Comparison of ENCODE assay signal across 20 cellular contexts in genomic region chr10:18401416-18402195, GRCh38.
A peak's percentile ranks its signal among the peaks of the same experiment; 100 is the strongest.
DNase-seq lines count a peak whose midpoint lies in the region; ATAC-seq, FAIRE-seq and TF ChIP-seq lines count a peak whose summit lies in the region.
"Had no signal": no experiment of that assay in that cellular context is flagged by ENCODE, and none has a peak within 500 bp of the region (broad histone marks: within the 10 kb centered on the region; RNA-seq: fewer than 3 reads in every experiment).

No MANE protein-coding gene starts in this region.

- H3K27me3 ChIP-seq in mammary epithelial cell (ENCODE audit: insufficient read depth, low read length), result no peaks in the 10 kb centered on the region
- H3K27me3 ChIP-seq: BE2C, esophagus squamous epithelium, right atrium auricular region had no signal

- H3K4me2 ChIP-seq in mammary epithelial cell (ENCODE audit: insufficient read depth, low read depth, low read length), result no peak overlapping the region

- H4K20me1 ChIP-seq in mammary epithelial cell (ENCODE audit: insufficient read depth, low read length), result no peaks in the 10 kb centered on the region

- POLR2A ChIA-PET in activated naive CD8-positive, alpha-beta T cell treated with anti-CD3 and anti-CD28 coated beads, Interleukin-2, amount 10 ng/mL, durations not matched to agents 7 days and 5 days (lab: Charles Lee), result no interaction called here
- POLR2A ChIA-PET in naive thymus-derived CD8-positive, alpha-beta T cell (lab: Charles Lee), result no interaction called here

- no peaks in the 10 kb centered on the region for H3K36me3 ChIP-seq in mammary epithelial cell (ENCODE audit: insufficient read depth, low read length)
- H3K36me3 ChIP-seq: BE2C, esophagus squamous epithelium, left lung, right atrium auricular region had no signal

- TF ChIP-seq CTCF in brain (conservative IDR thresholded peaks at IDR 0.05) (no peak), mammary epithelial cell (conservative IDR thresholded peaks at IDR 0.05 in 1 of 2, IDR thresholded peaks at IDR 0.05 in 1 of 2; ENCODE audit: extremely low read depth in 1 of 2, insufficient read depth in 1 of 2, low read depth in 1 of 2, low read length in 2 of 2) (no peak)

- no peak overlapping the region for H2AFZ ChIP-seq in mammary epithelial cell (ENCODE audit: low read depth, low read length)

- H3K27me3 Mint-ChIP-seq in activated naive CD8-positive, alpha-beta T cell treated with anti-CD3 and anti-CD28 coated beads, Interleukin-2, amount 10 ng/mL, durations not matched to agents 7 days and 5 days, result peaks cover 19% of the 10 kb centered on the region
- H3K27me3 Mint-ChIP-seq in activated naive CD8-positive, alpha-beta T cell treated with anti-CD3 and anti-CD28 coated beads, Interleukin-2, amount 50 U/mL, for 24 hours, result peaks cover 3% of the 10 kb centered on the region
- H3K27me3 Mint-ChIP-seq in brain, result peaks cover 15% of the 10 kb centered on the region
- peaks cover 1 to 16% (median 7%) of the 10 kb centered on the region in 5 donors for H3K27me3 Mint-ChIP-seq in naive thymus-derived CD8-positive, alpha-beta T cell
- H3K27me3 Mint-ChIP-seq in activated naive CD4-positive, alpha-beta T cell treated with anti-CD3 and anti-CD28 coated beads for 36 hours (ENCODE audit: low read depth), result peaks cover 19% of the 10 kb centered on the region

- H3K4me1 Mint-ChIP-seq in activated naive CD8-positive, alpha-beta T cell treated with anti-CD3 and anti-CD28 coated beads, Interleukin-2, amount 10 ng/mL, durations not matched to agents 7 days and 5 days, result no peaks in the 10 kb centered on the region
- peaks cover 5% of the 10 kb centered on the region for H3K4me1 Mint-ChIP-seq in activated naive CD8-positive, alpha-beta T cell treated with anti-CD3 and anti-CD28 coated beads, Interleukin-2, amount 50 U/mL, for 24 hours
- H3K4me1 Mint-ChIP-seq in brain, result peaks cover 25% of the 10 kb centered on the region
- peaks cover 4 to 15% (median 8%) of the 10 kb centered on the region in 4 donors for H3K4me1 Mint-ChIP-seq in naive thymus-derived CD8-positive, alpha-beta T cell
- peaks cover 8% of the 10 kb centered on the region for H3K4me1 Mint-ChIP-seq in activated naive CD4-positive, alpha-beta T cell treated with anti-CD3 and anti-CD28 coated beads for 36 hours (ENCODE audit: low read depth)

- H3K9ac ChIP-seq in mammary epithelial cell (ENCODE audit: insufficient read depth, low read length), result no peak overlapping the region

- no peak overlapping the region for H3K27ac Mint-ChIP-seq in activated naive CD8-positive, alpha-beta T cell treated with anti-CD3 and anti-CD28 coated beads, Interleukin-2, amount 10 ng/mL, durations not matched to agents 7 days and 5 days
- H3K27ac Mint-ChIP-seq in activated naive CD8-positive, alpha-beta T cell treated with anti-CD3 and anti-CD28 coated beads, Interleukin-2, amount 50 U/mL, for 24 hours, result no peak overlapping the region
- H3K27ac Mint-ChIP-seq in brain, result peak overlapping the region in 2 of 5 experiments; percentile 58 to 59
- no peak overlapping the region for H3K27ac Mint-ChIP-seq in naive thymus-derived CD8-positive, alpha-beta T cell
- H3K27ac Mint-ChIP-seq in activated naive CD4-positive, alpha-beta T cell treated with anti-CD3 and anti-CD28 coated beads for 36 hours, result no peak overlapping the region

- 68% methylated on average over 10 of the region's 12 CpGs for WGBS in mammary epithelial cell (ENCODE audit: low coverage, missing lambda C conversion rate)

- ATAC-seq in activated naive CD8-positive, alpha-beta T cell treated with anti-CD3 and anti-CD28 coated beads, Interleukin-2, amount 10 ng/mL, durations not matched to agents 7 days and 5 days (ENCODE audit: low read depth), result no peak
- ATAC-seq in activated naive CD8-positive, alpha-beta T cell treated with anti-CD3 and anti-CD28 coated beads, Interleukin-2, amount 50 U/mL, for 24 hours, result no peak
- no peak for ATAC-seq in naive thymus-derived CD8-positive, alpha-beta T cell

- intact Hi-C loops in mammary epithelial cell (cut with micrococcal nuclease), result no loop called here
- intact Hi-C loops in activated naive CD4-positive, alpha-beta T cell treated with anti-CD3 and anti-CD28 coated beads for 36 hours (cut with micrococcal nuclease), result no loop called here

- peaks cover 3% of the 10 kb centered on the region for H3K9me3 ChIP-seq in mammary epithelial cell (replicated peaks; ENCODE audit: insufficient read depth, low read length)
- H3K9me3 ChIP-seq: BE2C, esophagus squamous epithelium, left lung, right atrium auricular region had no signal

- H3K9me3 Mint-ChIP-seq in activated naive CD8-positive, alpha-beta T cell treated with anti-CD3 and anti-CD28 coated beads, Interleukin-2, amount 10 ng/mL, durations not matched to agents 7 days and 5 days, result no peaks in the 10 kb centered on the region
- no peaks in the 10 kb centered on the region for H3K9me3 Mint-ChIP-seq in activated naive CD8-positive, alpha-beta T cell treated with anti-CD3 and anti-CD28 coated beads, Interleukin-2, amount 50 U/mL, for 24 hours
- H3K9me3 Mint-ChIP-seq in brain, result no peaks in the 10 kb centered on the region
- H3K9me3 Mint-ChIP-seq in naive thymus-derived CD8-positive, alpha-beta T cell, result no peaks in the 10 kb centered on the region
- no peaks in the 10 kb centered on the region for H3K9me3 Mint-ChIP-seq in activated naive CD4-positive, alpha-beta T cell treated with anti-CD3 and anti-CD28 coated beads for 36 hours

- peak overlapping the region; percentile 2 for H3K27ac ChIP-seq in temporal lobe (ENCODE audit: low read depth, low read length)
- no peak overlapping the region for H3K27ac ChIP-seq in mammary epithelial cell (ENCODE audit: insufficient read depth, low read depth, low read length)
- H3K27ac ChIP-seq: esophagus squamous epithelium, left lung had no signal

- H3K4me3 ChIP-seq in mammary epithelial cell (replicated peaks in 1 of 3; ENCODE audit: insufficient read depth in 1 of 3, low read depth in 2 of 3, low read length in 3 of 3), result no peak overlapping the region
- H3K4me3 ChIP-seq: left lung, right atrium auricular region had no signal

- in situ Hi-C loops in mammary epithelial cell (cut with MboI; ENCODE audit: low sequenced_read_pairs in 2 of 2), result no loop called here

- dilution Hi-C loops in mammary epithelial cell (cut with HindIII; ENCODE audit: low sequenced_read_pairs), result no loop called here

- FAIRE-seq in islet of Langerhans (lab: Jason Lieb, UNC), result peak; percentile 9
- FAIRE-seq: A204.1 had no signal

- H3K4me1 ChIP-seq in mammary epithelial cell (ENCODE audit: insufficient read depth, low read length), result no peaks in the 10 kb centered on the region
- H3K4me1 ChIP-seq: BE2C had no signal

- H3K4me3 Mint-ChIP-seq in activated naive CD8-positive, alpha-beta T cell treated with anti-CD3 and anti-CD28 coated beads, Interleukin-2, amount 10 ng/mL, durations not matched to agents 7 days and 5 days, result peak overlapping the region; percentile 24
- H3K4me3 Mint-ChIP-seq in activated naive CD8-positive, alpha-beta T cell treated with anti-CD3 and anti-CD28 coated beads, Interleukin-2, amount 50 U/mL, for 24 hours, result no peak overlapping the region
- H3K4me3 Mint-ChIP-seq in brain, result peak overlapping the region; percentile 83 to 89 (median 86)
- H3K4me3 Mint-ChIP-seq in naive thymus-derived CD8-positive, alpha-beta T cell, result peak overlapping the region in 1 of 10 donors; percentile 61
- H3K4me3 Mint-ChIP-seq in activated naive CD4-positive, alpha-beta T cell treated with anti-CD3 and anti-CD28 coated beads for 36 hours, result no peak overlapping the region

- H3K36me3 Mint-ChIP-seq in activated naive CD8-positive, alpha-beta T cell treated with anti-CD3 and anti-CD28 coated beads, Interleukin-2, amount 10 ng/mL, durations not matched to agents 7 days and 5 days, result no peaks in the 10 kb centered on the region
- H3K36me3 Mint-ChIP-seq in activated naive CD8-positive, alpha-beta T cell treated with anti-CD3 and anti-CD28 coated beads, Interleukin-2, amount 50 U/mL, for 24 hours (ENCODE audit: low read depth), result no peaks in the 10 kb centered on the region
- no peaks in the 10 kb centered on the region for H3K36me3 Mint-ChIP-seq in brain
- no peaks in the 10 kb centered on the region for H3K36me3 Mint-ChIP-seq in naive thymus-derived CD8-positive, alpha-beta T cell
- no peaks in the 10 kb centered on the region for H3K36me3 Mint-ChIP-seq in activated naive CD4-positive, alpha-beta T cell treated with anti-CD3 and anti-CD28 coated beads for 36 hours (ENCODE audit: low read depth)

- H3K79me2 ChIP-seq in mammary epithelial cell (ENCODE audit: insufficient read depth, low read length), result no peaks in the 10 kb centered on the region

- BruUV-seq in mammary epithelial cell (replicated peaks; lab: Mats Ljungman, UMichigan), result no TSS peak

- no peak for DNase-seq in activated naive CD8-positive, alpha-beta T cell treated with anti-CD3 and anti-CD28 coated beads, Interleukin-2, amount 10 ng/mL, durations not matched to agents 7 days and 5 days
- no peak for DNase-seq in activated naive CD8-positive, alpha-beta T cell treated with anti-CD3 and anti-CD28 coated beads, Interleukin-2, amount 50 U/mL, for 24 hours
- DNase-seq in naive thymus-derived CD8-positive, alpha-beta T cell, result no peak
- DNase-seq in mammary epithelial cell, result no peak
- no peak for DNase-seq in activated naive CD4-positive, alpha-beta T cell treated with anti-CD3 and anti-CD28 coated beads for 36 hours
- DNase-seq: activated CD4-positive, alpha-beta T cell treated with anti-CD3 and anti-CD28 coated beads for 48 hours; activated effector memory CD4-positive, alpha-beta T cell treated with Interleukin-2 at 50 U/mL for 16 hours; BE2C; DND-41; esophagus squamous epithelium; left lung; NCI-H2171; occipital lobe; OCI-M1; SIG-M5 had no signal

- CTCF ChIA-PET in mammary epithelial cell (lab: Charles Lee; ENCODE audit: low non-redundant PET), result no interaction called here
- CTCF ChIA-PET in activated naive CD4-positive, alpha-beta T cell treated with anti-CD3 and anti-CD28 coated beads for 36 hours (lab: Charles Lee), result no interaction called here

Comparison
In these comparisons a context has a peak if more than half of its experiments do, and no peak if none do; other contexts are left out.
1. H3K4me3 Mint-ChIP-seq: peak in activated naive CD8-positive, alpha-beta T cell treated with anti-CD3 and anti-CD28 coated beads, Interleukin-2, amount 10 ng/mL, durations not matched to agents 7 days and 5 days (single experiment) and brain (5 of 5); none in activated naive CD8-positive, alpha-beta T cell treated with anti-CD3 and anti-CD28 coated beads, Interleukin-2, amount 50 U/mL, for 24 hours (single experiment) and activated naive CD4-positive, alpha-beta T cell treated with anti-CD3 and anti-CD28 coated beads for 36 hours (single experiment).